In genomic region chr20:63158352-63158751, GRCh38 we compare ENCODE assay signal across 21 cellular contexts. TPM values are rescaled to one million over a fixed set of nuclear protein-coding genes. Genes with fewer than 3 reads are reported as not detected.
A peak's percentile ranks its signal among the peaks of the same experiment; 100 is the strongest.
DNase-seq lines count a peak whose midpoint lies in the region; ATAC-seq, FAIRE-seq and TF ChIP-seq lines count a peak whose summit lies in the region.
"Had no signal": no experiment of that assay in that cellular context is flagged by ENCODE, and none has a peak within 500 bp of the region (broad histone marks: within the 10 kb centered on the region; RNA-seq: fewer than 3 reads in every experiment).

No MANE protein-coding gene starts in this region.

- H3K27ac ChIP-seq in BLaER1 (peak overlapping the region; percentile 83; the same call in 1 of the 2 replicates), IMR-90 (ENCODE audit: insufficient read depth, low read length) (no peak overlapping the region), H1 (ENCODE audit: low read depth, low read length) (no peak overlapping the region)
- H3K27ac ChIP-seq: 22Rv1; BLaER1 treated with 17β-estradiol and CSF1 and Interleukin-3, amounts not matched to agents 10 nM and 100 nM had no signal

- H4K20me1 ChIP-seq in BLaER1 (no peaks in the 10 kb centered on the region), IMR-90 (ENCODE audit: insufficient read depth, low read length) (no peaks in the 10 kb centered on the region), H1 (replicated peaks in 1 of 2; ENCODE audit: control insufficient read depth in 1 of 2, insufficient read depth in 2 of 2, low read length in 2 of 2) (no peaks in the 10 kb centered on the region)

- no peaks in the 10 kb centered on the region for H3K9me1 ChIP-seq in IMR-90 (ENCODE audit: insufficient read depth, low read length)

- no peak overlapping the region for H2AK9ac ChIP-seq in IMR-90 (replicated peaks; ENCODE audit: low read depth, low read length, poor library complexity)

- H3K27me3 ChIP-seq in BLaER1 (no peaks in the 10 kb centered on the region), IMR-90 (ENCODE audit: control insufficient read depth, insufficient read depth, low read length) (peaks cover 54% of the 10 kb centered on the region), H1 (replicated peaks in 1 of 4; ENCODE audit: control insufficient read depth in 3 of 4, extremely low read depth in 1 of 4, insufficient read depth in 3 of 4, low read length in 3 of 4) (peaks cover 0 to 2% (median 0%) of the 10 kb centered on the region in 4 experiments; a peak in 2 of 7 replicates)

- no peak for TF ChIP-seq EP300 in H1 (IDR thresholded peaks at IDR 0.05; ENCODE audit: borderline replicate concordance in 1 of 2, low read depth in 2 of 2, low read length in 2 of 2)

- H3K4ac ChIP-seq in IMR-90 (ENCODE audit: low read depth, low read length) (no peak overlapping the region), H1 (replicated peaks; ENCODE audit: insufficient read length, low read depth, low read length) (no peak overlapping the region)

- no peak overlapping the region for H2BK15ac ChIP-seq in IMR-90 (ENCODE audit: low read depth, low read length)
- H2BK15ac ChIP-seq in H1 (ENCODE audit: low read length): no peak overlapping the region

- H3K23ac ChIP-seq in IMR-90 (ENCODE audit: low read depth, low read length): no peak overlapping the region
- no peak overlapping the region for H3K23ac ChIP-seq in H1 (ENCODE audit: insufficient read length)

- no peak overlapping the region for H2BK20ac ChIP-seq in IMR-90 (ENCODE audit: low read depth, low read length)
- H2BK20ac ChIP-seq in H1 (ENCODE audit: low read length): no peak overlapping the region

- H2BK120ac ChIP-seq in IMR-90 (ENCODE audit: low read depth, low read length) (no peak overlapping the region), H1 (replicated peaks; ENCODE audit: low read depth, low read length) (no peak overlapping the region)

- H2BK12ac ChIP-seq in H1 (ENCODE audit: low read depth, low read length): no peak overlapping the region

- H3K79me1 ChIP-seq in IMR-90 (ENCODE audit: low read depth in 1 of 2, low read length in 2 of 2) (no peaks in the 10 kb centered on the region), H1 (ENCODE audit: low read depth, low read length) (no peaks in the 10 kb centered on the region)

- H3K9me3 ChIP-seq in BLaER1 (no peaks in the 10 kb centered on the region; the same call in 1 of the 2 replicates), IMR-90 (ENCODE audit: control insufficient read depth, insufficient read depth, low read length) (no peaks in the 10 kb centered on the region), H1 (ENCODE audit: insufficient read depth in 2 of 2, low read depth in 1 of 2, low read length in 1 of 2) (no peaks in the 10 kb centered on the region)

- dilution Hi-C loops in IMR-90 (cut with HindIII; ENCODE audit: low sequenced_read_pairs, unreplicated experiment): no loop called here

- intact Hi-C loops in IMR-90 (cut with micrococcal nuclease): no loop called here

- CTCF ChIA-PET in IMR-90 (lab: Yijun Ruan, JAX): no interaction called here
- CTCF ChIA-PET in H1 (lab: Charles Lee; ENCODE audit: partially characterized antibody): interaction anchor here (0.6 kb wide), 1 partner anchor 68 kb away, joined by 3 read pairs; no protein-coding TSS in a partner anchor

- H3K36me3 ChIP-seq in BLaER1 (no peaks in the 10 kb centered on the region), IMR-90 (ENCODE audit: control insufficient read depth, insufficient read depth, low read length) (no peaks in the 10 kb centered on the region), H1 (ENCODE audit: control insufficient read depth in 2 of 4, insufficient read depth in 4 of 4, low read length in 3 of 4) (no peaks in the 10 kb centered on the region)
- H3K36me3 ChIP-seq: BLaER1 treated with 17β-estradiol and CSF1 and Interleukin-3, amounts not matched to agents 10 nM and 100 nM had no signal

- H2AK5ac ChIP-seq in IMR-90 (ENCODE audit: low read depth, low read length): no peak overlapping the region
- no peak overlapping the region for H2AK5ac ChIP-seq in H1 (ENCODE audit: low read depth, low read length)

- TF ChIP-seq CTCF in IMR-90 (conservative IDR thresholded peaks at IDR 0.05; ENCODE audit: low read depth, low read length) (no peak), H1 (IDR thresholded peaks at IDR 0.05; ENCODE audit: control extremely low read depth in 1 of 3, insufficient read depth in 1 of 3, low read depth in 1 of 3, low read length in 3 of 3) (no peak)

- no peak for DNase-seq in IMR-90
- DNase-seq in H1 (ENCODE audit: low read depth in 1 of 2, low spot score in 2 of 2): no peak
- no peak for DNase-seq in urothelium cell line (ENCODE audit: low spot score)
- DNase-seq in DMS79 (lab: John Stamatoyannopoulos, UW): no peak
- no peak for DNase-seq in stimulated activated CD4-positive, alpha-beta T cell treated with anti-CD3 and anti-CD28 coated beads, Interleukin-1b, Interleukin-23, amount 100 ng/mL, for 48 hours
- DNase-seq: CD4-positive, alpha-beta T cell; DMS 273 treated with DMSO at 0.1 percent for 48 hours; DMS79 treated with DMSO at 0.1 percent for 48 hours; GF-D8; GOT3; H7; HCEC 1CT had no signal

- peaks cover 7% of the 10 kb centered on the region; the same call in 1 of the 2 replicates for H3K23me2 ChIP-seq in H1 (ENCODE audit: low read depth, low read length)

- no peaks in the 10 kb centered on the region for H3K79me2 ChIP-seq in H1 (ENCODE audit: control insufficient read depth in 1 of 2, insufficient read depth in 2 of 2, low read length in 2 of 2)

- in situ Hi-C loops in IMR-90 (cut with MboI; ENCODE audit: low sequenced_read_pairs): no loop called here

- H3K14ac ChIP-seq in IMR-90 (replicated peaks; ENCODE audit: low read depth, low read length) (no peak overlapping the region), H1 (ENCODE audit: insufficient read length) (no peak overlapping the region)

- H3K18ac ChIP-seq in IMR-90 (ENCODE audit: low read depth, low read length) (no peak overlapping the region), H1 (ENCODE audit: extremely low read depth, low read length) (no peak overlapping the region)

- TF ChIP-seq RAD21 in IMR-90 (IDR thresholded peaks at IDR 0.05; ENCODE audit: low read length): no peak
- TF ChIP-seq RAD21 in H1 (IDR thresholded peaks at IDR 0.05 in 1 of 2, conservative IDR thresholded peaks at IDR 0.05 in 1 of 2; ENCODE audit: low read depth in 2 of 2, low read length in 2 of 2): no peak

- TF ChIP-seq POLR2A in IMR-90 (IDR thresholded peaks at IDR 0.05; ENCODE audit: low read depth, low read length) (no peak), H1 (IDR thresholded peaks at IDR 0.05; ENCODE audit: control extremely low read depth in 1 of 2, low read depth in 2 of 2, low read length in 2 of 2) (no peak)

- H4K5ac ChIP-seq in IMR-90 (ENCODE audit: low read depth, low read length): no peak overlapping the region
- no peak overlapping the region for H4K5ac ChIP-seq in H1 (ENCODE audit: insufficient read length, low read depth, low read length)

- H3K4me2 ChIP-seq in BLaER1: peak overlapping the region; percentile 23; the same call in 1 of the 2 replicates
- no peak overlapping the region for H3K4me2 ChIP-seq in IMR-90 (ENCODE audit: low read depth, low read length)
- no peak overlapping the region for H3K4me2 ChIP-seq in H1 (ENCODE audit: insufficient read depth in 1 of 2, low read depth in 2 of 2, low read length in 2 of 2)

- peak overlapping the region; percentile 26 for H2BK5ac ChIP-seq in IMR-90 (ENCODE audit: low read depth, low read length, poor library complexity, severe bottlenecking)
- H2BK5ac ChIP-seq in H1 (ENCODE audit: low read depth, low read length): no peak overlapping the region

- H3K56ac ChIP-seq in IMR-90 (ENCODE audit: extremely low read depth, insufficient read depth, low read length) (no peak overlapping the region), H1 (replicated peaks; ENCODE audit: insufficient read length, low read depth, low read length) (peak overlapping the region; percentile 96)

- POLR2A ChIA-PET in IMR-90 (lab: Charles Lee; ENCODE audit: unreplicated experiment) (no interaction called here), H1 (lab: Charles Lee; ENCODE audit: partially characterized antibody) (no interaction called here)

- H3K9ac ChIP-seq in BLaER1: no peak overlapping the region
- no peak overlapping the region for H3K9ac ChIP-seq in IMR-90 (ENCODE audit: low read depth, low read length)
- H3K9ac ChIP-seq in H1 (replicated peaks in 1 of 4; ENCODE audit: extremely low read depth in 1 of 4, low read depth in 3 of 4, low read length in 3 of 4): no peak overlapping the region
- H3K9ac ChIP-seq: BLaER1 treated with 17β-estradiol and CSF1 and Interleukin-3, amounts not matched to agents 10 nM and 100 nM had no signal

- H3K4me3 ChIP-seq in BLaER1 (no peak overlapping the region), IMR-90 (ENCODE audit: insufficient read depth, low read depth, low read length) (no peak overlapping the region), H1 (ENCODE audit: extremely low read depth in 1 of 4, insufficient read depth in 2 of 4, low read depth in 3 of 4, low read length in 4 of 4) (no peak overlapping the region)
- H3K4me3 ChIP-seq: BLaER1 treated with 17β-estradiol and CSF1 and Interleukin-3, amounts not matched to agents 10 nM and 100 nM had no signal

- FAIRE-seq in H1 (lab: Jason Lieb, UNC) (no peak), urothelium cell line (lab: Jason Lieb, UNC) (peak; percentile 97)
- FAIRE-seq: A204.1, D721Med, GM12891, GM18507 had no signal

- ATAC-seq in IMR-90 (ENCODE audit: low read depth) (no peak), HG03565 (IDR thresholded peaks at IDR 0.05; ENCODE audit: unreplicated experiment) (no peak), GM21619 (IDR thresholded peaks at IDR 0.05; ENCODE audit: unreplicated experiment) (no peak)

- H4K91ac ChIP-seq in IMR-90 (ENCODE audit: insufficient read depth, low read depth, low read length) (no peak overlapping the region), H1 (replicated peaks; ENCODE audit: insufficient read length, low read length) (no peak overlapping the region)

- H4K8ac ChIP-seq in IMR-90 (ENCODE audit: low read depth in 2 of 2, low read length in 2 of 2) (no peak overlapping the region), H1 (ENCODE audit: extremely low read depth, insufficient read depth, low read length) (no peak overlapping the region)

- peaks cover 94% of the 10 kb centered on the region for H3K4me1 ChIP-seq in BLaER1
- H3K4me1 ChIP-seq in IMR-90 (ENCODE audit: control insufficient read depth, insufficient read depth, low read length): no peaks in the 10 kb centered on the region
- H3K4me1 ChIP-seq in H1 (replicated peaks in 1 of 4; ENCODE audit: control insufficient read depth in 3 of 4, insufficient read depth in 4 of 4, low read length in 3 of 4): no peaks in the 10 kb centered on the region

- no peak overlapping the region for H2AFZ ChIP-seq in IMR-90 (replicated peaks; ENCODE audit: low read length, poor library complexity)
- H2AFZ ChIP-seq in H1 (ENCODE audit: low read length): no peak overlapping the region

- no TSS peak for BruUV-seq in IMR-90 (replicated peaks; lab: Mats Ljungman, UMichigan)

- no CpG with 5 or more reads among the region's 2 CpGs for WGBS in IMR-90 (ENCODE audit: extremely low coverage in 2 of 2, insufficient read length in 1 of 2), 2 experiments
- WGBS in H1 (ENCODE audit: extremely low coverage in 1 of 2, insufficient coverage in 1 of 2, insufficient read length in 1 of 2, insufficient replicate concordance in 2 of 2, low coverage in 1 of 2, low lambda C conversion rate in 2 of 2, missing lambda C conversion rate in 1 of 2), 2 experiments: 100% methylated on average over 2 of the region's 2 CpGs; no CpG with 5 or more reads in 1 of the 2 experiments

RNA-seq across cellular contexts. Expression of gene YTHDF1, which starts 57.6 kb away (rescaled TPM):
- total RNA-seq in IMR-90 (2012; rRNA removed): 10.9 and 13.9 TPM in 2 replicates
- polyA plus RNA-seq in IMR-90 (2012; rRNA removed) (21.3 and 22.6 TPM in 2 replicates), H1 (2011; rRNA removed) (32.8 and 38.3 TPM in 2 replicates)
- 11.8 and 17.6 TPM in 2 replicates for polyA plus RNA-seq in IMR-90 (2012; cell fraction: cytosol; rRNA removed)
- 28.4 and 31.6 TPM in 2 replicates for polyA plus RNA-seq in IMR-90 (2012; cell fraction: nucleus; rRNA removed; ENCODE audit: low replicate concordance)
- 66.0 and 66.1 TPM in 2 replicates for total RNA-seq in H1 (2021; fragmentation: NEBNext Ultra II Directional; extraction: Animal tissue kit (Norgen Biotek cat#: 25700))
- 41.4 TPM for polyA plus RNA-seq in H1 (2011; cell fraction: cytosol; rRNA removed)
- polyA plus RNA-seq in H1 (2011; cell fraction: nucleus; rRNA removed): 41.1 TPM
- polyA plus RNA-seq in H1 (2012, experiment 1 of 2): 46.9 to 54.7 TPM (median 49.9 TPM) in 4 replicates
- polyA plus RNA-seq in H1 (2012, experiment 2 of 2): 35.5 TPM
- 44.4 TPM for polyA plus RNA-seq in H1 (2013, experiment 1 of 2)
- 44.2 TPM for polyA plus RNA-seq in H1 (2013, experiment 2 of 2)
- 42.5 and 44.7 TPM in 2 replicates for polyA minus RNA-seq in H1 (2011; rRNA and poly(A)+ RNA removed)
- polyA minus RNA-seq in H1 (2011; cell fraction: cytosol; rRNA and poly(A)+ RNA removed): 40.8 TPM
- polyA minus RNA-seq in H1 (2011; cell fraction: nucleus; rRNA and poly(A)+ RNA removed): 22.0 TPM
